24 cellular contexts compared by ENCODE assay signal in genomic region chr9:97406620-97407177, GRCh38. TPM values are rescaled to one million over a fixed set of nuclear protein-coding genes. Genes with fewer than 3 reads are reported as not detected.
DNase-seq lines count a peak whose midpoint lies in the region; ATAC-seq and TF ChIP-seq lines count a peak whose summit lies in the region.
"Had no signal": no experiment of that assay in that cellular context is flagged by ENCODE, and none has a peak within 500 bp of the region (broad histone marks: within the 10 kb centered on the region; RNA-seq: fewer than 3 reads in every experiment).

No MANE protein-coding gene starts in this region.

- TF ChIP-seq CTCF in Peyer's patch (IDR thresholded peaks at IDR 0.05) (no peak), endothelial cell (IDR thresholded peaks at IDR 0.05; ENCODE audit: unreplicated experiment) (no peak)

- H3K9me3 Mint-ChIP-seq in endothelial cell (ENCODE audit: unreplicated experiment) = no peaks in the 10 kb centered on the region

- no peaks in the 10 kb centered on the region for H3K27me3 Mint-ChIP-seq in endothelial cell (ENCODE audit: unreplicated experiment)

- H3K9me3 ChIP-seq in Peyer's patch = peaks cover 0 to 12% (median 0%) of the 10 kb centered on the region in 4 donors
- peaks cover 3 to 7% of the 10 kb centered on the region in 2 donors for H3K9me3 ChIP-seq in muscle layer of duodenum (ENCODE audit: control insufficient read depth in 1 of 2, low read length in 2 of 2)

- no peak overlapping the region for H3K4me3 Mint-ChIP-seq in endothelial cell (ENCODE audit: unreplicated experiment)
- H3K4me3 Mint-ChIP-seq: activated naive CD8-positive, alpha-beta T cell treated with anti-CD3 and anti-CD28 coated beads for 36 hours; activated T-helper 17 cell treated with anti-CD3 and anti-CD28 coated beads, Interleukin-2, amount 50 U/mL, for 72 hours; natural killer cell; T-helper 1 cell treated with Interleukin-12 subunit alpha and Interleukin-12 subunit beta and Interleukin-4 antibody, amounts not matched to agents 30 μg/mL and 1 μg/mL, for 36 hours had no signal

- H3K27ac Mint-ChIP-seq in endothelial cell (ENCODE audit: unreplicated experiment) = peak overlapping the region; percentile 48
- H3K27ac Mint-ChIP-seq: activated naive CD8-positive, alpha-beta T cell treated with anti-CD3 and anti-CD28 coated beads for 36 hours; activated T-helper 17 cell treated with anti-CD3 and anti-CD28 coated beads, Interleukin-2, amount 50 U/mL, for 72 hours; natural killer cell; T-helper 1 cell treated with Interleukin-12 subunit alpha and Interleukin-12 subunit beta and Interleukin-4 antibody, amounts not matched to agents 30 μg/mL and 1 μg/mL, for 36 hours had no signal

- H3K27me3 ChIP-seq in Peyer's patch (no peaks in the 10 kb centered on the region), muscle layer of duodenum (ENCODE audit: low read depth, low read length) (no peaks in the 10 kb centered on the region)
- H3K27me3 ChIP-seq: gastroesophageal sphincter, ovary, sigmoid colon, SJCRH30, uterus had no signal

- ATAC-seq in GM19351 (IDR thresholded peaks at IDR 0.05; ENCODE audit: unreplicated experiment) = no peak
- no peak for ATAC-seq in GM19467 (IDR thresholded peaks at IDR 0.05; ENCODE audit: unreplicated experiment)
- ATAC-seq: activated T-helper 17 cell treated with anti-CD3 and anti-CD28 coated beads, Interleukin-2, amount 50 U/mL, for 72 hours; gastroesophageal sphincter; natural killer cell had no signal

- peaks cover 4% of the 10 kb centered on the region for H3K36me3 Mint-ChIP-seq in endothelial cell (ENCODE audit: low read depth, unreplicated experiment)
- H3K36me3 Mint-ChIP-seq: activated naive CD8-positive, alpha-beta T cell treated with anti-CD3 and anti-CD28 coated beads for 36 hours had no signal

- H3K4me3 ChIP-seq in Peyer's patch (no peak overlapping the region), muscle layer of duodenum (ENCODE audit: low read depth in 1 of 2, low read length in 2 of 2) (no peak overlapping the region)
- H3K4me3 ChIP-seq: esophagus squamous epithelium, gastroesophageal sphincter, ovary, sigmoid colon, SJCRH30, uterus had no signal

- no peaks in the 10 kb centered on the region for H3K36me3 ChIP-seq in Peyer's patch
- H3K36me3 ChIP-seq in muscle layer of duodenum (ENCODE audit: control insufficient read depth in 1 of 2, insufficient read depth in 2 of 2, low read length in 2 of 2) = no peaks in the 10 kb centered on the region
- H3K36me3 ChIP-seq: esophagus squamous epithelium, gastroesophageal sphincter, ovary, sigmoid colon, SJCRH30, uterus had no signal

- TF ChIP-seq POLR2A in Peyer's patch (IDR thresholded peaks at IDR 0.05) = no peak

- DNase-seq in DMS53 (lab: John Stamatoyannopoulos, UW) (peak; percentile 69), Peyer's patch (no peak), endothelial cell (ENCODE audit: low spot score) (no peak), SK-N-DZ (ENCODE audit: low spot score) (no peak)
- DNase-seq in stimulated activated CD4-positive, alpha-beta T cell treated with anti-CD3 and anti-CD28 coated beads, Interleukin-15, amount 100 ng/mL, for 24 hours = no peak
- DNase-seq: activated CD4-positive, alpha-beta T cell treated with anti-CD3 and anti-CD28 coated beads for 48 hours; activated naive CD8-positive, alpha-beta T cell treated with anti-CD3 and anti-CD28 coated beads for 36 hours; DMS 273 treated with DMSO at 0.1 percent for 48 hours; esophagus squamous epithelium; mesendoderm; natural killer cell; NCI-H2081 treated with DMSO at 0.1 percent for 48 hours; NCI-H446 treated with DMSO at 0.1 percent for 48 hours; ovary; sigmoid colon; SJCRH30; uterus had no signal

- H3K4me1 ChIP-seq in Peyer's patch = peaks cover 0 to 21% (median 2%) of the 10 kb centered on the region in 4 donors
- H3K4me1 ChIP-seq in muscle layer of duodenum (ENCODE audit: control insufficient read depth in 1 of 2, insufficient read depth in 2 of 2, low read length in 2 of 2) = no peaks in the 10 kb centered on the region
- H3K4me1 ChIP-seq: SJCRH30, uterus had no signal

- peaks cover 31% of the 10 kb centered on the region for H3K4me1 Mint-ChIP-seq in endothelial cell (ENCODE audit: unreplicated experiment)
- H3K4me1 Mint-ChIP-seq: activated naive CD8-positive, alpha-beta T cell treated with anti-CD3 and anti-CD28 coated beads for 36 hours had no signal

- H3K27ac ChIP-seq in Peyer's patch (peak overlapping the region in 3 of 4 donors; percentile 13 to 86 (median 80)), muscle layer of duodenum (ENCODE audit: low read length) (peak overlapping the region; percentile 10)
- H3K27ac ChIP-seq: C4-2B, esophagus squamous epithelium, gastroesophageal sphincter, ovary, sigmoid colon, SJCRH30, uterus had no signal

RNA-seq across cellular contexts. Expression of gene TDRD7, which starts 5.2 kb away (rescaled TPM):
- total RNA-seq in Peyer's patch = 10 to 100 TPM; 11.6 to 28.5 (median 22.5) TPM
- total RNA-seq in endothelial cell (ENCODE audit: unreplicated experiment) = 17.5 TPM
- 1.0 and 1.1 TPM in 2 replicates for polyA plus RNA-seq in SK-N-DZ (2014; cell fraction: cytosol; rRNA removed)
- 0.72 and 2.2 TPM in 2 replicates for polyA plus RNA-seq in SK-N-DZ (2014; cell fraction: nucleus; rRNA removed)
